In the genomic region with DNA sequence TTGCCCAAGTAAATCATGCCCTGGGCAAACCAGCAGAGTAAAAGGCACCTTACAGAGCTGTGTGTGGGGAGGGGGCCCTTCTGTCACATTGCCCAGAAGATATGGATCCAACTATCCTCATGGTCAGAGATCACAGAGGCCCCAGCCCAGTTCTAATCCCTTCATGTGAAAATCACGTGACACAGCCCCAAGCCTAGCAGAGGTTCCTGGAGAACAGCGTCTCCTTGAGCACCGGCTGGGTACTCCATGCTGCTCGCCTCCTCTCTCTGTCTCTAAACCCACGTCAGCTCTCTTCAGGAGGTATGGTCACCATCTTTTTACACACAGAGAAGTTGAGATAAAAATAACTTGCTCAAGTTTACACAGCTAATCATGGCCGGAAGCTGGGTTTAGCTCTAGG, we compare ENCODE assay signal across 21 cellular contexts.
DNase-seq lines count a peak whose midpoint lies in the region; TF ChIP-seq lines count a peak whose summit lies in the region.
"Had no signal": no experiment of that assay in that cellular context is flagged by ENCODE, and none has a peak within 500 bp of the region (broad histone marks: within the 10 kb centered on the region; RNA-seq: fewer than 3 reads in every experiment).

No MANE protein-coding gene starts in this region.

- TF ChIP-seq CTCF in astrocyte of the cerebellum (IDR thresholded peaks at IDR 0.05; ENCODE audit: low read depth, low read length, missing control alignments) (peak; percentile 8), endothelial cell (IDR thresholded peaks at IDR 0.05; ENCODE audit: unreplicated experiment) (no peak), sigmoid colon (IDR thresholded peaks at IDR 0.05) (no peak)

- H3K36me3 Mint-ChIP-seq in endothelial cell (ENCODE audit: low read depth, unreplicated experiment) = no peaks in the 10 kb centered on the region

- DNase-seq in activated effector memory CD4-positive, alpha-beta T cell treated with anti-CD3 and anti-CD28 coated beads, Interleukin-2, amount 50 U/mL, for 16 hours = peak; percentile 4
- no peak for DNase-seq in activated effector memory CD4-positive, alpha-beta T cell treated with Interleukin-2 at 50 U/mL for 16 hours
- DNase-seq in astrocyte of the cerebellum (ENCODE audit: low read depth) (no peak), endothelial cell (ENCODE audit: low spot score) (no peak), sigmoid colon (peak; percentile 25), NCI-H1930 (lab: John Stamatoyannopoulos, UW) (no peak), SIG-M5 treated with dmso at 0.1 percent for 504 hours (lab: John Stamatoyannopoulos, UW; ENCODE audit: unreplicated experiment) (no peak), G401 (ENCODE audit: low spot score) (no peak)
- DNase-seq: KG1, MG63, NCI-H1092 treated with DMSO at 0.1 percent for 48 hours, NCI-H187 treated with DMSO at 0.1 percent for 48 hours, NCI-H2171, NCI-H446 treated with DMSO at 0.1 percent for 48 hours, NCI-H774, Right ventricle myocardium superior had no signal

- WGBS in sigmoid colon, 2 donors = 80 to 89% methylated on average over 6 of the region's 6 CpGs

- H3K4me1 ChIP-seq in sigmoid colon = peaks cover 0 to 23% (median 9%) of the 10 kb centered on the region in 4 donors

- H3K9me3 Mint-ChIP-seq in endothelial cell (ENCODE audit: unreplicated experiment) = no peaks in the 10 kb centered on the region

- H3K4me1 Mint-ChIP-seq in endothelial cell (ENCODE audit: unreplicated experiment) = peaks cover 36% of the 10 kb centered on the region

- no peak for TF ChIP-seq EP300 in sigmoid colon (IDR thresholded peaks at IDR 0.05)

- H3K27ac ChIP-seq in sigmoid colon = no peak overlapping the region
- H3K27ac ChIP-seq: 22Rv1, HL-60, Peyer's patch had no signal

- H3K36me3 ChIP-seq in sigmoid colon = no peaks in the 10 kb centered on the region
- H3K36me3 ChIP-seq: BLaER1 treated with 17β-estradiol and CSF1 and Interleukin-3, amounts not matched to agents 10 nM and 100 nM; MG63; Peyer's patch had no signal

- H3K27ac Mint-ChIP-seq in endothelial cell (ENCODE audit: unreplicated experiment) = peak overlapping the region; percentile 93

- H3K4me3 Mint-ChIP-seq in endothelial cell (ENCODE audit: unreplicated experiment) = no peak overlapping the region

- in situ Hi-C loops in astrocyte of the cerebellum (cut with HindIII; ENCODE audit: low sequenced_read_pairs) (loop anchor here (5.0 kb wide), 1 partner anchor 66 kb away; no protein-coding TSS in a partner anchor), G401 (cut with HindIII; ENCODE audit: low sequenced_read_pairs) (no loop called here)

- no peaks in the 10 kb centered on the region for H3K9me3 ChIP-seq in sigmoid colon
- H3K9me3 ChIP-seq: BLaER1 treated with 17β-estradiol and CSF1 and Interleukin-3, amounts not matched to agents 10 nM and 100 nM; MG63; Peyer's patch had no signal

- peaks cover 0 to 7% (median 0%) of the 10 kb centered on the region in 3 donors for H3K27me3 ChIP-seq in sigmoid colon
- H3K27me3 ChIP-seq: BLaER1 treated with 17β-estradiol and CSF1 and Interleukin-3, amounts not matched to agents 10 nM and 100 nM; MG63; Peyer's patch had no signal

- intact Hi-C loops in sigmoid colon (cut with DNase I) = no loop called here

- no peaks in the 10 kb centered on the region for H3K27me3 Mint-ChIP-seq in endothelial cell (ENCODE audit: unreplicated experiment)

- TF ChIP-seq POLR2A in sigmoid colon (IDR thresholded peaks at IDR 0.05) = no peak

- H3K4me3 ChIP-seq in astrocyte of the cerebellum (ENCODE audit: low read depth, low read length) = no peak overlapping the region
- no peak overlapping the region for H3K4me3 ChIP-seq in sigmoid colon
- H3K4me3 ChIP-seq: BLaER1 treated with 17β-estradiol and CSF1 and Interleukin-3, amounts not matched to agents 10 nM and 100 nM; GM12878; MG63; Peyer's patch had no signal

Comparison
In these comparisons a context has a peak if more than half of its experiments do, and no peak if none do; other contexts are left out.
1. DNase-seq: peak in activated effector memory CD4-positive, alpha-beta T cell treated with anti-CD3 and anti-CD28 coated beads, Interleukin-2, amount 50 U/mL, for 16 hours (single experiment) and sigmoid colon (single experiment); none in activated effector memory CD4-positive, alpha-beta T cell treated with Interleukin-2 at 50 U/mL for 16 hours (single experiment), astrocyte of the cerebellum (single experiment), endothelial cell (single experiment), NCI-H1930 (0 of 2), SIG-M5 treated with dmso at 0.1 percent for 504 hours (single experiment) and G401 (single experiment).